ENCODE assay signal across 21 cellular contexts in the genomic region with DNA sequence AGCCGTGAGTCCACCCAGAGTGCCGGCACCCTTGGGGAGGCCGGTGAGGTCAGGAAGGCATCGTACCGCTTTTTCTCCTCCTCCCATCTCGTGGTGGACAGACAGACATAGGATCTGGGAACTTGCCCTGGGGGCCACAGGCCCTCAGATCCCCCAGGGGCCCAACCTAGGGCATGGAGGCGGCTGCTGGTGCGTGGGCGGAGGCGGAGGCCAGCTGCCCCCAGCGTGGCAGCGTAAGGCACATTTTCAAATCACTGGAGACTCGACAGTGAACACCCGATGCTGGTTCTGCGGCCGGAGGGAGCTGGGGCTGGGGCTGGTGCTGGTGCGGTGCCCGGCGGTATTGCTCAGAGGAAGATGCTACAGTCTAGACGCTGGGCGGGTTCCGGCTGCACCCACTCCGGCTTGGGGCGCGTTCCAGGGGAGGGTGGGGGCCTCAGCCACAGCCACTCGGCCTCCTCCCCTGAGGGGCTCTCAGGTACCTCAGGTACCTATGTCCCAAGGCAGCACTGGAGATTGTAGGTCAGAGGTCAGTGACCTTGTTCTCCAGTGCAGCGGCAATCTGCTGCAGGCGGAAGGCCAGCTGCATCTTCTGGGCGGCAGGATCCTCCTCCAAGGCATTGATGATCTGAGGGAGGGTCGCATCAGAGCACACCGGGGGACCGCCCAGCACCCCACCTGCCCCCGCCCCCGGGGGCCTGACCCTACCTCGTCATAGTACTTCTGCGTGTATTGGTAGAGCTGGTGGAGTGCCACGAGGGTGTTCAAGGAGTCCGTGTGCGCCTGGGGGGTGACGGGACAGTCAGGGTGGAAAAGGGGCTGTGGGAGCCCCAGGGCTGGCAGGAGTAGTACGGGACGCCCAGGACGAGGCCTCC. TPM values are rescaled to one million over a fixed set of nuclear protein-coding genes. Genes with fewer than 3 reads are reported as not detected.
DNase-seq lines count a peak whose midpoint lies in the region; ATAC-seq and TF ChIP-seq lines count a peak whose summit lies in the region.
"Had no signal": no experiment of that assay in that cellular context is flagged by ENCODE, and none has a peak within 500 bp of the region (broad histone marks: within the 10 kb centered on the region; RNA-seq: fewer than 3 reads in every experiment).

No MANE protein-coding gene starts in this region.

- H3K36me3 Mint-ChIP-seq in stimulated activated naive B cell treated with anti-CD40 and anti-IgM and Interleukin-4, amounts not matched to agents 10 μg/mL and 1 μg/mL and 100 μg/mL, for 72 hours = peaks cover 0 to 8% of the 10 kb centered on the region in 2 donors
- H3K36me3 Mint-ChIP-seq: activated naive CD8-positive, alpha-beta T cell; immature natural killer cell; naive thymus-derived CD4-positive, alpha-beta T cell had no signal

- TF ChIP-seq POLR2A in HCT116 (IDR thresholded peaks at IDR 0.05; ENCODE audit: borderline replicate concordance, extremely low read depth, insufficient read depth, insufficient read length) (no peak), gastroesophageal sphincter (IDR thresholded peaks at IDR 0.05) (no peak)

- H3K27me3 ChIP-seq in HCT116 (ENCODE audit: insufficient read depth, low read length) (no peaks in the 10 kb centered on the region), gastroesophageal sphincter (no peaks in the 10 kb centered on the region)

- H3K4me2 ChIP-seq in HCT116 (ENCODE audit: low read length) = no peak overlapping the region
- H3K4me2 ChIP-seq: KMS-11 had no signal

- H3K4me1 ChIP-seq in HCT116 (ENCODE audit: control insufficient read depth in 1 of 2, insufficient read depth in 2 of 2, low read length in 2 of 2) (peaks cover 10 to 36% of the 10 kb centered on the region in 2 experiments), gastroesophageal sphincter (peaks cover 2 to 46% (median 22%) of the 10 kb centered on the region in 3 donors)

- no peak overlapping the region for H3K4me3 ChIP-seq in HCT116 (replicated peaks in 1 of 2; ENCODE audit: low read depth in 1 of 2, low read length in 2 of 2)
- H3K4me3 ChIP-seq in gastroesophageal sphincter = no peak overlapping the region
- H3K4me3 ChIP-seq: skin epidermis had no signal

- no peaks in the 10 kb centered on the region for H3K27me3 Mint-ChIP-seq in stimulated activated naive B cell treated with anti-CD40 and anti-IgM and Interleukin-4, amounts not matched to agents 10 μg/mL and 1 μg/mL and 100 μg/mL, for 72 hours
- H3K27me3 Mint-ChIP-seq: activated naive CD8-positive, alpha-beta T cell had no signal

- no peaks in the 10 kb centered on the region for H3K9me3 Mint-ChIP-seq in stimulated activated naive B cell treated with anti-CD40 and anti-IgM and Interleukin-4, amounts not matched to agents 10 μg/mL and 1 μg/mL and 100 μg/mL, for 72 hours
- H3K9me3 Mint-ChIP-seq: immature natural killer cell; naive thymus-derived CD4-positive, alpha-beta T cell had no signal

- H3K9me3 ChIP-seq in HCT116 (ENCODE audit: control insufficient read depth in 1 of 2, insufficient read depth in 1 of 2, low read depth in 1 of 2, low read length in 2 of 2) = peaks cover 4 to 11% of the 10 kb centered on the region in 2 experiments; a peak in 2 of 4 replicates
- no peaks in the 10 kb centered on the region for H3K9me3 ChIP-seq in gastroesophageal sphincter

- TF ChIP-seq CTCF in HCT116 (IDR thresholded peaks at IDR 0.05 in 2 of 3, conservative IDR thresholded peaks at IDR 0.05 in 1 of 3; ENCODE audit: borderline replicate concordance in 1 of 3, insufficient read depth in 1 of 3, low read depth in 2 of 3, low read length in 2 of 3) = no peak
- no peak for TF ChIP-seq CTCF in gastroesophageal sphincter (IDR thresholded peaks at IDR 0.05)

- H3K9ac ChIP-seq in HCT116 (ENCODE audit: low read length) = no peak overlapping the region
- H3K9ac ChIP-seq: KMS-11 had no signal

- TSS peak; percentile 60 for BruUV-seq in HCT116 (replicated peaks; lab: Mats Ljungman, UMichigan)

- H3K79me2 ChIP-seq in HCT116 (ENCODE audit: insufficient read depth, low read length) = no peaks in the 10 kb centered on the region; the same call in 1 of the 2 replicates

- no peak for TF ChIP-seq EP300 in gastroesophageal sphincter (IDR thresholded peaks at IDR 0.05)

- RAD21 ChIA-PET in HCT116 (lab: Charles Lee; ENCODE audit: low non-redundant PET in 1 of 2, low total read pairs in 2 of 2, uncharacterized antibody in 2 of 2, unreplicated experiment in 2 of 2) = interaction anchor here in 1 of 2 experiments (0.6 kb wide), 1 partner anchor 26 kb away, joined by 3 read pairs; no protein-coding TSS in a partner anchor

- H2AFZ ChIP-seq in HCT116 (ENCODE audit: low read depth, low read length, poor library complexity, severe bottlenecking) = no peak overlapping the region

- DNase-seq in HCT116 (ENCODE audit: low read depth, low spot score) (no peak), SKM-1 treated with dmso at 0.1 percent for 144 hours (lab: John Stamatoyannopoulos, UW; ENCODE audit: unreplicated experiment) (no peak), NCI-H1930 (lab: John Stamatoyannopoulos, UW) (no peak), RPMI8226 (no peak), Right ventricle myocardium superior (no peak)
- no peak for DNase-seq in stimulated activated naive B cell treated with anti-CD40 and anti-IgM and Interleukin-4, amounts not matched to agents 10 μg/mL and 1 μg/mL and 100 μg/mL, for 72 hours
- DNase-seq: activated CD8-positive, alpha-beta memory T cell treated with anti-CD3 and anti-CD28 coated beads for 24 hours; activated effector memory CD4-positive, alpha-beta T cell treated with Interleukin-2 at 50 U/mL for 16 hours; EL; NCI-H1436 treated with DMSO at 0.1 percent for 48 hours; SHP77 treated with DMSO at 0.1 percent for 48 hours; T1000 had no signal

- H3K4me1 Mint-ChIP-seq in stimulated activated naive B cell treated with anti-CD40 and anti-IgM and Interleukin-4, amounts not matched to agents 10 μg/mL and 1 μg/mL and 100 μg/mL, for 72 hours = peaks cover 6 to 13% of the 10 kb centered on the region in 2 donors

- no peak overlapping the region for H3K4me3 Mint-ChIP-seq in stimulated activated naive B cell treated with anti-CD40 and anti-IgM and Interleukin-4, amounts not matched to agents 10 μg/mL and 1 μg/mL and 100 μg/mL, for 72 hours
- H3K4me3 Mint-ChIP-seq: activated naive CD8-positive, alpha-beta T cell; CD14-positive monocyte; naive thymus-derived CD4-positive, alpha-beta T cell had no signal

- no peak for TF ChIP-seq RAD21 in HCT116 (IDR thresholded peaks at IDR 0.05; ENCODE audit: low read depth)

- POLR2A ChIA-PET in HCT116 (lab: Charles Lee) = no interaction called here

- CTCF ChIA-PET in HCT116 (lab: Charles Lee) = interaction anchor here (1.1 to 1.5 kb wide), 3 partner anchors 53 to 222 kb away, joined by 3 read pairs; no protein-coding TSS in a partner anchor

- H3K9me2 ChIP-seq in HCT116 (ENCODE audit: insufficient read depth) = no peaks in the 10 kb centered on the region

- no peak for ATAC-seq in HCT116
- no peak for ATAC-seq in gastroesophageal sphincter
- ATAC-seq in stimulated activated naive B cell treated with anti-CD40 and anti-IgM and Interleukin-4, amounts not matched to agents 10 μg/mL and 1 μg/mL and 100 μg/mL, for 72 hours (replicated peaks) = no peak
- ATAC-seq in Right ventricle myocardium superior (ENCODE audit: poor library complexity) = no peak

- intact Hi-C loops in HCT116 (cut with micrococcal nuclease) (no loop called here), Right ventricle myocardium superior (cut with DNase I) (loop anchor here (5.0 kb wide), 2 partner anchors 52 to 67 kb away; a partner anchor contains a TSS)

- WGBS in gastroesophageal sphincter (ENCODE audit: low coverage in 1 of 2), 2 donors = 91% methylated on average over 12 of the region's 43 CpGs; no CpG with 5 or more reads in 1 of the 2 donors

- peaks cover 16 to 55% of the 10 kb centered on the region in 2 experiments for H3K36me3 ChIP-seq in HCT116 (ENCODE audit: control insufficient read depth in 1 of 2, insufficient read depth in 2 of 2, low read length in 2 of 2)
- H3K36me3 ChIP-seq in gastroesophageal sphincter = peaks cover 0 to 57% of the 10 kb centered on the region in 2 donors

- H3K27ac ChIP-seq in HCT116 (ENCODE audit: low read depth, low read length) = peak overlapping the region; percentile 22; the same call in 1 of the 2 replicates
- H3K27ac ChIP-seq in angular gyrus (ENCODE audit: low read depth, low read length) = peak overlapping the region; percentile 51
- peak overlapping the region in 3 of 4 donors; percentile 50 to 54 (median 51) for H3K27ac ChIP-seq in gastroesophageal sphincter
- H3K27ac ChIP-seq: KMS-11, WERI-Rb-1 had no signal

- H4K20me1 ChIP-seq in HCT116 (ENCODE audit: insufficient read depth) = no peaks in the 10 kb centered on the region

- H3K27ac Mint-ChIP-seq in stimulated activated naive B cell treated with anti-CD40 and anti-IgM and Interleukin-4, amounts not matched to agents 10 μg/mL and 1 μg/mL and 100 μg/mL, for 72 hours = peak overlapping the region; percentile 25
- H3K27ac Mint-ChIP-seq: activated naive CD8-positive, alpha-beta T cell; immature natural killer cell; naive thymus-derived CD4-positive, alpha-beta T cell had no signal

TF ChIP-seq in HCT116, 20 proteins besides CTCF, POLR2A, EP300 and RAD21 (continues in another document):
- no peak for TF ChIP-seq EGR1 (IDR thresholded peaks at IDR 0.05; ENCODE audit: low read depth)
- TF ChIP-seq, protein P1, sequence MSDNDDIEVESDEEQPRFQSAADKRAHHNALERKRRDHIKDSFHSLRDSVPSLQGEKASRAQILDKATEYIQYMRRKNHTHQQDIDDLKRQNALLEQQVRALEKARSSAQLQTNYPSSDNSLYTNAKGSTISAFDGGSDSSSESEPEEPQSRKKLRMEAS (IDR thresholded peaks at IDR 0.05) = no peak
- TF ChIP-seq, protein P2, sequence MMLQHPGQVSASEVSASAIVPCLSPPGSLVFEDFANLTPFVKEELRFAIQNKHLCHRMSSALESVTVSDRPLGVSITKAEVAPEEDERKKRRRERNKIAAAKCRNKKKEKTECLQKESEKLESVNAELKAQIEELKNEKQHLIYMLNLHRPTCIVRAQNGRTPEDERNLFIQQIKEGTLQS (IDR thresholded peaks at IDR 0.05) = no peak

RNA-seq across cellular contexts. Expression of a gene that starts 5.2 kb away (rescaled TPM):
- 19.3 TPM for total RNA-seq in HCT116 (2021; ENCODE audit: unreplicated experiment)
- polyA plus RNA-seq in HCT116 (2012) = 15.7 and 17.2 TPM in 2 replicates
- total RNA-seq in gastroesophageal sphincter = 10 to 100 TPM in 2 of 4 donors, 1 to 10 TPM in 2; 6.8 to 11.5 (median 10.4) TPM
- 8.5 TPM for total RNA-seq in Right ventricle myocardium superior
- polyA plus RNA-seq: CD14-positive monocyte had no signal

RNA-seq across cellular contexts. Expression of a gene that starts 13.9 kb away (rescaled TPM):
- total RNA-seq in HCT116 (2021; ENCODE audit: unreplicated experiment) = 86.7 TPM
- polyA plus RNA-seq in HCT116 (2012) = 61.5 and 61.8 TPM in 2 replicates
- total RNA-seq in gastroesophageal sphincter = 10 to 100 TPM; 10.1 to 18.4 (median 14.0) TPM
- 13.2 TPM for total RNA-seq in Right ventricle myocardium superior

RNA-seq across cellular contexts. Expression of a gene that starts 24.4 kb away (rescaled TPM):
- total RNA-seq in HCT116 (2021; ENCODE audit: unreplicated experiment) (67.5 TPM), gastroesophageal sphincter (10 to 100 TPM in 3 of 4 donors, 1 to 10 TPM in 1; 9.4 to 24.7 (median 12.5) TPM), Right ventricle myocardium superior (12.0 TPM)
- 45.5 and 52.0 TPM in 2 replicates for polyA plus RNA-seq in HCT116 (2012)

RNA-seq across cellular contexts. Expression of a gene that starts 30.6 kb away (rescaled TPM):
- total RNA-seq in HCT116 (2021; ENCODE audit: unreplicated experiment) = 38.6 TPM
- polyA plus RNA-seq in HCT116 (2012) = 27.0 and 29.9 TPM in 2 replicates
- total RNA-seq in gastroesophageal sphincter = 10 to 100 TPM; 26.1 to 48.3 (median 37.4) TPM
- 14.1 TPM for total RNA-seq in Right ventricle myocardium superior

RNA-seq across cellular contexts. Expression of a gene that starts 32.0 kb away (rescaled TPM):
- total RNA-seq in HCT116 (2021; ENCODE audit: unreplicated experiment) (236 TPM), gastroesophageal sphincter (100 to 1,000 TPM in 2 of 4 donors, 10 to 100 TPM in 2; 93.2 to 207 (median 102) TPM), Right ventricle myocardium superior (68.3 TPM)
- polyA plus RNA-seq in HCT116 (2012) = 192 and 208 TPM in 2 replicates
